In genomic region chr2:197152451-197153228, GRCh38 we compare ENCODE assay signal across 8 cellular contexts.
DNase-seq lines count a peak whose midpoint lies in the region; ATAC-seq and TF ChIP-seq lines count a peak whose summit lies in the region.

No MANE protein-coding gene starts in this region.

- no peak for DNase-seq in Calu3
- no peak for DNase-seq in lung (ENCODE audit: low spot score)
- DNase-seq in AG08396 (ENCODE audit: low spot score): no peak
- DNase-seq in DMS79 (lab: John Stamatoyannopoulos, UW): no peak
- DNase-seq in hepatocyte (ENCODE audit: low spot score): no peak

- WGBS in lung, 2 donors: 15 to 37% methylated on average over 7 of the region's 7 CpGs
- 76% methylated on average over 7 of the region's 7 CpGs for WGBS in hepatocyte (ENCODE audit: low lambda C conversion rate, missing lambda C conversion rate)

- H3K27ac ChIP-seq in lung (ENCODE audit: low read depth in 1 of 2, low read length in 1 of 2) (peak overlapping the region in 1 of 2 donors; percentile 24), hepatocyte (no peak overlapping the region)

- BruUV-seq in Calu3 (replicated peaks; lab: Mats Ljungman, UMichigan): no TSS peak

- H3K79me2 ChIP-seq in hepatocyte: no peaks in the 10 kb centered on the region

- no peaks in the 10 kb centered on the region for H3K27me3 Mint-ChIP-seq in Calu3 (ENCODE audit: unreplicated experiment)

- H3K4me3 ChIP-seq in WI38 (ENCODE audit: low read depth, low read length) (no peak overlapping the region), lung (no peak overlapping the region), hepatocyte (no peak overlapping the region)

- TF ChIP-seq CTCF in Calu3 (IDR thresholded peaks at IDR 0.05; ENCODE audit: unreplicated experiment): no peak
- TF ChIP-seq CTCF in WI38 (IDR thresholded peaks at IDR 0.05; ENCODE audit: low read depth, low read length): 0 out of 2 replicates have a peak, but pooled peaks have one; percentile 11
- TF ChIP-seq CTCF in lung (IDR thresholded peaks at IDR 0.05; ENCODE audit: control extremely low read depth, extremely low read depth): no peak
- TF ChIP-seq CTCF in hepatocyte (IDR thresholded peaks at IDR 0.05; ENCODE audit: poor library complexity): no peak

- H3K9me3 Mint-ChIP-seq in Calu3 (ENCODE audit: low read depth, unreplicated experiment): no peaks in the 10 kb centered on the region

- ATAC-seq in GM19395 (IDR thresholded peaks at IDR 0.05; ENCODE audit: unreplicated experiment) (peak; percentile 88), HG03439 (IDR thresholded peaks at IDR 0.05; ENCODE audit: unreplicated experiment) (peak; percentile 79), lung (ENCODE audit: insufficient read depth, low FRiP score) (peak; percentile 58)

- H3K9me3 ChIP-seq in lung (ENCODE audit: control insufficient read depth in 2 of 2, insufficient read depth in 1 of 2, low read length in 1 of 2) (no peaks in the 10 kb centered on the region), hepatocyte (ENCODE audit: low read depth) (no peaks in the 10 kb centered on the region)

- H3K36me3 Mint-ChIP-seq in Calu3 (ENCODE audit: insufficient read depth, unreplicated experiment): no peaks in the 10 kb centered on the region

- H3K36me3 ChIP-seq in lung (ENCODE audit: control insufficient read depth in 2 of 2, insufficient read depth in 2 of 2, low read length in 2 of 2): no peaks in the 10 kb centered on the region
- no peaks in the 10 kb centered on the region for H3K36me3 ChIP-seq in hepatocyte (replicated peaks; ENCODE audit: insufficient read depth, low read depth)

- H3K9me2 ChIP-seq in hepatocyte (replicated peaks; ENCODE audit: insufficient read depth): no peaks in the 10 kb centered on the region

- no peak overlapping the region for H2AFZ ChIP-seq in hepatocyte

- CTCF ChIA-PET in Calu3 (lab: Charles Lee): interaction anchor here (0.8 kb wide), 1 partner anchor 15 kb away, joined by 6 read pairs; no protein-coding TSS in a partner anchor

- H3K27ac Mint-ChIP-seq in Calu3 (ENCODE audit: unreplicated experiment): peak overlapping the region; percentile 7

- H3K4me2 ChIP-seq in hepatocyte: no peak overlapping the region

- intact Hi-C loops in Calu3 (cut with micrococcal nuclease; ENCODE audit: unreplicated experiment): no loop called here

- H3K4me1 Mint-ChIP-seq in Calu3 (ENCODE audit: low read depth, unreplicated experiment): peaks cover 23% of the 10 kb centered on the region

- H3K4me1 ChIP-seq in lung (ENCODE audit: control insufficient read depth in 2 of 2, insufficient read depth in 2 of 2, low read length in 2 of 2): peaks cover 3 to 4% of the 10 kb centered on the region in 2 donors
- peaks cover 10% of the 10 kb centered on the region for H3K4me1 ChIP-seq in hepatocyte (ENCODE audit: insufficient read depth)

- H3K4me3 Mint-ChIP-seq in Calu3 (ENCODE audit: low read depth, unreplicated experiment): no peak overlapping the region

- no peaks in the 10 kb centered on the region for H4K20me1 ChIP-seq in hepatocyte (ENCODE audit: insufficient read depth, poor library complexity, severe bottlenecking)

- H3K27me3 ChIP-seq in lung (ENCODE audit: control insufficient read depth, insufficient read depth) (no peaks in the 10 kb centered on the region), hepatocyte (no peaks in the 10 kb centered on the region)
